17 cellular contexts compared by ENCODE assay signal in the genomic region with DNA sequence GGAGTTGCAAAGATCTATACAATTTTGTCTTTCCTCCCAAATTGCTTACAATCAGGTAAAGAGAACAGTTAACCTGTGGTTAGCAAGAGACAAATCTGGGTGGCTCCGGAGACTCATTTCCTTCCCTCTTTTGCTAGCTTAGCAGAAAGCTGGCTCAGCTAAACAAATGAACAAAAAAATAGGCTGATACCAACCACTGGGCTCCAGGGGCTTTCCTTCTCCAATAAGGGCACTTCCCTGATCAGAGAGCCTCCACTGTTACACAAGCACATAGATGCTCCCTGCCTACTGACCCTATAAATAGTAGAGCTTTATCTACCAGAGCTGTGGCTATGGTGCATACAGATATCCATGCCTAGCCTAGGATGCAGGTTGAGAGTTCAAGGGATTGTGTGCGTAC.
DNase-seq lines count a peak whose midpoint lies in the region; ATAC-seq and TF ChIP-seq lines count a peak whose summit lies in the region.
"Had no signal": no experiment of that assay in that cellular context is flagged by ENCODE, and none has a peak within 500 bp of the region (broad histone marks: within the 10 kb centered on the region; RNA-seq: fewer than 3 reads in every experiment).

No MANE protein-coding gene starts in this region.

- intact Hi-C loops in left lung (cut with DNase I) = no loop called here

- no peaks in the 10 kb centered on the region for H4K20me1 ChIP-seq in BLaER1 treated with 17β-estradiol and CSF1 and Interleukin-3, amounts not matched to agents 10 nM and 100 nM

- DNase-seq in SKM-1 treated with dmso at 0.1 percent for 144 hours (lab: John Stamatoyannopoulos, UW; ENCODE audit: unreplicated experiment) (peak; percentile 84), left lung (no peak), NCI-H1417 treated with DMSO at 0.1 percent for 48 hours (lab: John Stamatoyannopoulos, UW) (no peak), COLO668 (lab: John Stamatoyannopoulos, UW; ENCODE audit: unreplicated experiment) (no peak), suprapubic skin (ENCODE audit: low spot score in 2 of 2) (no peak)
- DNase-seq: activated naive CD4-positive, alpha-beta T cell treated with anti-CD3 and anti-CD28 coated beads, Interleukin-2, amount 50 U/mL, for 16 hours; DMS153; mesendoderm; NCI-H2171; NK-92 treated with Interleukin-12 subunit alpha and Interleukin-12 subunit beta, amount 100 ng/mL, for 24 hours; stomach; WERI-Rb-1 had no signal

- H3K9me3 ChIP-seq in BLaER1 treated with 17β-estradiol and CSF1 and Interleukin-3, amounts not matched to agents 10 nM and 100 nM (replicated peaks in 1 of 11) = 0 out of 22 replicates have a peak, but pooled peaks cover 0 to 3% (median 0%) of the 10 kb centered on the region in 11 experiments
- H3K9me3 ChIP-seq in left lung (no peaks in the 10 kb centered on the region), suprapubic skin (no peaks in the 10 kb centered on the region)
- H3K9me3 ChIP-seq: body of pancreas, stomach had no signal

- TF ChIP-seq CTCF in left lung (IDR thresholded peaks at IDR 0.05) = no peak
- TF ChIP-seq CTCF in suprapubic skin (IDR thresholded peaks at IDR 0.05) = no peak

- no peak overlapping the region for H3K4me3 ChIP-seq in BLaER1 treated with 17β-estradiol and CSF1 and Interleukin-3, amounts not matched to agents 10 nM and 100 nM
- H3K4me3 ChIP-seq in left lung = no peak overlapping the region
- no peak overlapping the region for H3K4me3 ChIP-seq in suprapubic skin
- H3K4me3 ChIP-seq: body of pancreas, smooth muscle cell, stomach had no signal

- 75% methylated on average over 2 of the region's 2 CpGs for WGBS in suprapubic skin

- H3K4me1 ChIP-seq in BLaER1 treated with 17β-estradiol and CSF1 and Interleukin-3, amounts not matched to agents 10 nM and 100 nM = peaks cover 39 to 56% (median 45%) of the 10 kb centered on the region in 10 experiments
- H3K4me1 ChIP-seq in left lung (peaks cover 4 to 44% of the 10 kb centered on the region in 2 donors), suprapubic skin (peaks cover 27% of the 10 kb centered on the region)
- H3K4me1 ChIP-seq: body of pancreas had no signal

- TF ChIP-seq EP300 in suprapubic skin (IDR thresholded peaks at IDR 0.05) = no peak

- no peak overlapping the region for H3K9ac ChIP-seq in BLaER1 treated with 17β-estradiol and CSF1 and Interleukin-3, amounts not matched to agents 10 nM and 100 nM

- no peaks in the 10 kb centered on the region for H3K27me3 ChIP-seq in BLaER1 treated with 17β-estradiol and CSF1 and Interleukin-3, amounts not matched to agents 10 nM and 100 nM
- no peaks in the 10 kb centered on the region for H3K27me3 ChIP-seq in left lung
- no peaks in the 10 kb centered on the region for H3K27me3 ChIP-seq in suprapubic skin
- H3K27me3 ChIP-seq: body of pancreas, stomach had no signal

- peak overlapping the region; percentile 41 to 88 (median 70) for H3K4me2 ChIP-seq in BLaER1 treated with 17β-estradiol and CSF1 and Interleukin-3, amounts not matched to agents 10 nM and 100 nM
- H3K4me2 ChIP-seq: smooth muscle cell had no signal

- ATAC-seq in HG03432 (IDR thresholded peaks at IDR 0.05; ENCODE audit: unreplicated experiment) = peak; percentile 47
- ATAC-seq in left lung = peak; percentile 33
- no peak for ATAC-seq in HG02870 (IDR thresholded peaks at IDR 0.05; ENCODE audit: unreplicated experiment)
- ATAC-seq: body of pancreas had no signal

- H3K36me3 ChIP-seq in BLaER1 treated with 17β-estradiol and CSF1 and Interleukin-3, amounts not matched to agents 10 nM and 100 nM = no peaks in the 10 kb centered on the region
- H3K36me3 ChIP-seq in left lung (no peaks in the 10 kb centered on the region), suprapubic skin (no peaks in the 10 kb centered on the region)
- H3K36me3 ChIP-seq: stomach, WERI-Rb-1 had no signal

- peak overlapping the region in 9 of 11 experiments; percentile 1 to 61 (median 50); a peak in 14 of 22 replicates for H3K27ac ChIP-seq in BLaER1 treated with 17β-estradiol and CSF1 and Interleukin-3, amounts not matched to agents 10 nM and 100 nM
- peak overlapping the region in 1 of 2 donors; percentile 53 for H3K27ac ChIP-seq in left lung
- no peak overlapping the region for H3K27ac ChIP-seq in suprapubic skin
- H3K27ac ChIP-seq: body of pancreas, stomach, WERI-Rb-1 had no signal

- TF ChIP-seq POLR2A in suprapubic skin (IDR thresholded peaks at IDR 0.05) = no peak
